Comparison of ENCODE assay signal across 13 cellular contexts in genomic region chr2:31428001-31428418, GRCh38. TPM values are rescaled to one million over a fixed set of nuclear protein-coding genes. Genes with fewer than 3 reads are reported as not detected.
A peak's percentile ranks its signal among the peaks of the same experiment; 100 is the strongest.
DNase-seq lines count a peak whose midpoint lies in the region; ATAC-seq and TF ChIP-seq lines count a peak whose summit lies in the region.
"Had no signal": no experiment of that assay in that cellular context is flagged by ENCODE, and none has a peak within 500 bp of the region (broad histone marks: within the 10 kb centered on the region; RNA-seq: fewer than 3 reads in every experiment).

No MANE protein-coding gene starts in this region.

- H3K27ac Mint-ChIP-seq in WTC11, result no peak overlapping the region
- H3K27ac Mint-ChIP-seq in endothelial cell (ENCODE audit: unreplicated experiment), result no peak overlapping the region
- H3K27ac Mint-ChIP-seq: activated CD8-positive, alpha-beta memory T cell treated with anti-CD3 and anti-CD28 coated beads, Interleukin-2, amount 10 ng/mL, durations not matched to agents 7 days and 5 days; CD8-positive, alpha-beta T cell; nephron had no signal

- peak; percentile 27 for DNase-seq in Caki2 (ENCODE audit: low read depth)
- peak; percentile 20 for DNase-seq in HCEC 1CT
- peak; percentile 43 for DNase-seq in WTC11 (ENCODE audit: low spot score)
- peak; percentile 45 for DNase-seq in iris pigment epithelial cell (ENCODE audit: low read depth)
- DNase-seq in COLO829 (ENCODE audit: low spot score), result no peak
- no peak for DNase-seq in NCI-H1436 treated with DMSO at 0.1 percent for 48 hours (lab: John Stamatoyannopoulos, UW)
- DNase-seq in endothelial cell (ENCODE audit: low spot score), result no peak
- DNase-seq: activated CD8-positive, alpha-beta memory T cell treated with anti-CD3 and anti-CD28 coated beads, Interleukin-2, amount 10 ng/mL, durations not matched to agents 7 days and 5 days; CD8-positive, alpha-beta T cell; NCI-H1417; stimulated activated CD8-positive, alpha-beta memory T cell treated with anti-CD3 and anti-CD28 coated beads, Interleukin-4, amount 100 ng/mL, for 48 hours had no signal

- H3K4me3 Mint-ChIP-seq in WTC11 (no peak overlapping the region), endothelial cell (ENCODE audit: unreplicated experiment) (no peak overlapping the region)
- H3K4me3 Mint-ChIP-seq: activated CD8-positive, alpha-beta memory T cell treated with anti-CD3 and anti-CD28 coated beads, Interleukin-2, amount 10 ng/mL, durations not matched to agents 7 days and 5 days; CD8-positive, alpha-beta T cell; nephron had no signal

- CTCF ChIA-PET in WTC11 (lab: Charles Lee), result no interaction called here

- POLR2A ChIA-PET in WTC11 (lab: Charles Lee), result no interaction called here

- ATAC-seq in WTC11, result peak; percentile 96
- ATAC-seq in HG03139 (IDR thresholded peaks at IDR 0.05; ENCODE audit: unreplicated experiment), result no peak
- ATAC-seq: activated CD8-positive, alpha-beta memory T cell treated with anti-CD3 and anti-CD28 coated beads, Interleukin-2, amount 10 ng/mL, durations not matched to agents 7 days and 5 days; CD8-positive, alpha-beta T cell had no signal

- H3K36me3 Mint-ChIP-seq in WTC11 (peaks cover 11% of the 10 kb centered on the region), endothelial cell (ENCODE audit: low read depth, unreplicated experiment) (no peaks in the 10 kb centered on the region)
- H3K36me3 Mint-ChIP-seq: activated CD8-positive, alpha-beta memory T cell treated with anti-CD3 and anti-CD28 coated beads, Interleukin-2, amount 10 ng/mL, durations not matched to agents 7 days and 5 days; CD8-positive, alpha-beta T cell had no signal

- TF ChIP-seq CTCF in WTC11 (IDR thresholded peaks at IDR 0.05) (no peak), endothelial cell (IDR thresholded peaks at IDR 0.05; ENCODE audit: unreplicated experiment) (no peak)

- no peaks in the 10 kb centered on the region for H3K27me3 Mint-ChIP-seq in WTC11 (ENCODE audit: low read depth)
- peaks cover 3% of the 10 kb centered on the region for H3K27me3 Mint-ChIP-seq in endothelial cell (ENCODE audit: unreplicated experiment)

- in situ Hi-C loops in Caki2 (cut with HindIII; ENCODE audit: low pct_unique_long_range_greater_than_20kb, low sequenced_read_pairs), result no loop called here

- H3K9me3 Mint-ChIP-seq in WTC11, result peaks cover 29% of the 10 kb centered on the region
- H3K9me3 Mint-ChIP-seq in endothelial cell (ENCODE audit: unreplicated experiment), result no peaks in the 10 kb centered on the region
- H3K9me3 Mint-ChIP-seq: CD8-positive, alpha-beta T cell had no signal

- H3K4me1 Mint-ChIP-seq in WTC11 (peaks cover 13% of the 10 kb centered on the region), endothelial cell (ENCODE audit: unreplicated experiment) (peaks cover 8% of the 10 kb centered on the region)

TF ChIP-seq in WTC11, 78 proteins besides CTCF, POLR2A, EP300 and RAD21:
- no peak for TF ChIP-seq RORB (CRISPR knock-in tag; IDR thresholded peaks at IDR 0.05)
- no peak for TF ChIP-seq ARID4B (CRISPR knock-in tag; IDR thresholded peaks at IDR 0.05; ENCODE audit: borderline replicate concordance)
- TF ChIP-seq TCF7 (CRISPR knock-in tag; IDR thresholded peaks at IDR 0.05; ENCODE audit: low read depth), result no peak
- no peak for TF ChIP-seq ZNF416 (CRISPR knock-in tag; IDR thresholded peaks at IDR 0.05)
- no peak for TF ChIP-seq FOXP4 (CRISPR knock-in tag; IDR thresholded peaks at IDR 0.05)
- TF ChIP-seq ZNF396 (CRISPR knock-in tag; IDR thresholded peaks at IDR 0.05; ENCODE audit: borderline replicate concordance), result no peak
- TF ChIP-seq FOXP1 (CRISPR knock-in tag; IDR thresholded peaks at IDR 0.05; ENCODE audit: borderline replicate concordance), result no peak
- no peak for TF ChIP-seq E2F1 (CRISPR knock-in tag; IDR thresholded peaks at IDR 0.05)
- no peak for TF ChIP-seq EMX1 (CRISPR knock-in tag; IDR thresholded peaks at IDR 0.05)
- no peak for TF ChIP-seq NR3C1 (CRISPR knock-in tag; conservative IDR thresholded peaks at IDR 0.05; ENCODE audit: low read depth)
- TF ChIP-seq MLX (CRISPR knock-in tag; IDR thresholded peaks at IDR 0.05), result no peak

RNA-seq across cellular contexts. Expression of gene XDH, which starts 13.5 kb away (rescaled TPM):
- total RNA-seq in Caki2 (2014; rRNA removed; shearing (Covaris generic); ENCODE audit: low replicate concordance), result 0.68 and 1.4 TPM in 2 replicates
- total RNA-seq in WTC11 (2021) (3.0 to 3.7 TPM (median 3.7 TPM) in 3 replicates), endothelial cell (ENCODE audit: unreplicated experiment) (1.0 TPM)
- total RNA-seq: CD8-positive, alpha-beta T cell had no signal

Comparison
In these comparisons a context has a peak if more than half of its experiments do, and no peak if none do; other contexts are left out.
1. DNase-seq: peak in Caki2 (single experiment), HCEC 1CT (single experiment), WTC11 (single experiment) and iris pigment epithelial cell (single experiment); none in COLO829 (single experiment), NCI-H1436 treated with DMSO at 0.1 percent for 48 hours (single experiment) and endothelial cell (single experiment).